8 cellular contexts compared by ENCODE assay signal in the genomic region with DNA sequence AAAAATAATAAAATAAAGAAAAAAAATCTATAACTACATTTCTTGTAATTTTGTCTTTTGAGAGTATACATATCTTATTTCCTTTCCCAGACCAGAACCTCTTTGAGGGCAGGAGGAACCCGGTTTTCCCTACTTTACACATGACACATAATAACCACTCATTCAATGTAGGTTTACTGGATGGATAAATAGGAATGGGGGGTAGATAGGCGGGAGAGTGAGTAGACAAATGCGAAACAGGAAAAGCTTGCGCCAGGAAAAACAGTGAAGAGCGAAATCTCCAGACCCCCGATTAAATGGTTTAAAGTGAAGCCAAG. TPM values are rescaled to one million over a fixed set of nuclear protein-coding genes. Genes with fewer than 3 reads are reported as not detected.
DNase-seq lines count a peak whose midpoint lies in the region; ATAC-seq, FAIRE-seq and TF ChIP-seq lines count a peak whose summit lies in the region.

No MANE protein-coding gene starts in this region.

- WGBS in ectodermal cell, 2 experiments: 0 to 1% methylated on average over 5 of the region's 6 CpGs

- no peaks in the 10 kb centered on the region for H3K4me1 ChIP-seq in ectodermal cell (ENCODE audit: control insufficient read depth, insufficient read depth, low read length)

- DNase-seq in AG04450 (ENCODE audit: low read depth, low spot score) (no peak), MG63 (no peak), naive B cell (no peak), SHP77 treated with DMSO at 0.1 percent for 48 hours (lab: John Stamatoyannopoulos, UW) (no peak), HK-2 (ENCODE audit: unreplicated experiment) (no peak), urothelium cell line (ENCODE audit: low spot score) (no peak)
- DNase-seq in stimulated activated CD4-positive, alpha-beta T cell treated with anti-CD3 and anti-CD28 coated beads, Interleukin-2, amount 100 ng/mL, for 48 hours: no peak

- peak overlapping the region; percentile 98 to 100 (median 100) for H3K27ac Mint-ChIP-seq in naive B cell

- peaks cover 22% of the 10 kb centered on the region for H3K36me3 ChIP-seq in MG63
- no peaks in the 10 kb centered on the region for H3K36me3 ChIP-seq in ectodermal cell (ENCODE audit: control insufficient read depth, insufficient read depth, low read length)

- H3K27ac ChIP-seq in AG04450 (ENCODE audit: low read depth, low read length) (peak overlapping the region; percentile 98), ectodermal cell (ENCODE audit: insufficient read depth, low read depth, low read length, poor library complexity, severe bottlenecking) (peak overlapping the region; percentile 99)

- no peak for FAIRE-seq in urothelium cell line (lab: Jason Lieb, UNC)

- no peaks in the 10 kb centered on the region for H3K9me3 Mint-ChIP-seq in naive B cell

- no peaks in the 10 kb centered on the region for H3K9me3 ChIP-seq in AG04450 (ENCODE audit: control insufficient read depth, insufficient read depth, low read length)
- peaks cover 3% of the 10 kb centered on the region; the same call in 1 of the 2 replicates for H3K9me3 ChIP-seq in MG63
- H3K9me3 ChIP-seq in ectodermal cell (ENCODE audit: control insufficient read depth, low read length): no peaks in the 10 kb centered on the region

- H3K27me3 ChIP-seq in AG04450 (ENCODE audit: control insufficient read depth, insufficient read depth, low read length) (no peaks in the 10 kb centered on the region), MG63 (no peaks in the 10 kb centered on the region), ectodermal cell (ENCODE audit: control insufficient read depth, insufficient read depth, low read length, poor library complexity, severe bottlenecking) (no peaks in the 10 kb centered on the region)

- TF ChIP-seq CTCF in AG04450 (IDR thresholded peaks at IDR 0.05; ENCODE audit: low read depth, low read length): no peak

- peak; percentile 1 for ATAC-seq in naive B cell (ENCODE audit: low read depth in 2 of 2)

- peak overlapping the region; percentile 99 for H3K4me3 ChIP-seq in AG04450 (ENCODE audit: low read depth, low read length)
- peak overlapping the region; percentile 89 for H3K4me3 ChIP-seq in MG63
- H3K4me3 ChIP-seq in ectodermal cell (ENCODE audit: insufficient read depth, low read depth, low read length): peak overlapping the region; percentile 82

- peaks cover 39 to 48% (median 40%) of the 10 kb centered on the region in 3 donors for H3K4me1 Mint-ChIP-seq in naive B cell

- no peaks in the 10 kb centered on the region for H3K36me3 Mint-ChIP-seq in naive B cell

- POLR2A ChIA-PET in AG04450 (lab: Yijun Ruan, JAX): no interaction called here

- H3K27me3 Mint-ChIP-seq in naive B cell: peaks cover 0 to 5% (median 0%) of the 10 kb centered on the region in 3 donors

- CTCF ChIA-PET in AG04450 (lab: Charles Lee): no interaction called here

- H3K4me3 Mint-ChIP-seq in naive B cell: peak overlapping the region; percentile 84 to 99 (median 95)

RNA-seq across cellular contexts. Expression of gene GOSR2, which starts 0.5 kb away (rescaled TPM):
- polyA plus RNA-seq in AG04450 (2011; rRNA removed): 87.1 and 87.7 TPM in 2 replicates
- polyA minus RNA-seq in AG04450 (2011; rRNA and poly(A)+ RNA removed): 88.8 and 104 TPM in 2 replicates
- total RNA-seq in MG63 (2014; rRNA removed; shearing (Covaris generic); ENCODE audit: low replicate concordance): 27.1 and 32.2 TPM in 2 replicates
- polyA plus RNA-seq in ectodermal cell (2013, experiment 1 of 4): 37.8 TPM
- 39.1 TPM for polyA plus RNA-seq in ectodermal cell (2013, experiment 2 of 4)
- 30.3 TPM for polyA plus RNA-seq in ectodermal cell (2013, experiment 3 of 4)
- 33.3 TPM for polyA plus RNA-seq in ectodermal cell (2013, experiment 4 of 4)
- 10 to 100 TPM; 47.7 to 82.4 (median 58.1) TPM for polyA plus RNA-seq in naive B cell (ENCODE audit: low read depth in 6 of 6)

RNA-seq across cellular contexts. Expression of gene RPRML, which starts 56.6 kb away (rescaled TPM):
- not detected in 2 replicates for polyA plus RNA-seq in AG04450 (2011; rRNA removed)
- polyA minus RNA-seq in AG04450 (2011; rRNA and poly(A)+ RNA removed): not detected in 2 replicates
- 0.42 and 2.2 TPM in 2 replicates for total RNA-seq in MG63 (2014; rRNA removed; shearing (Covaris generic); ENCODE audit: low replicate concordance)
- 1.1 TPM for polyA plus RNA-seq in ectodermal cell (2013, experiment 1 of 4)
- polyA plus RNA-seq in ectodermal cell (2013, experiment 2 of 4): 1.1 TPM
- 3.1 TPM for polyA plus RNA-seq in ectodermal cell (2013, experiment 3 of 4)
- polyA plus RNA-seq in ectodermal cell (2013, experiment 4 of 4): 4.2 TPM
- 1 to 10 TPM in 1 of 6 donors, under 1 TPM in 4, not detected in 1; 0.42 to 1.5 (median 0.82) TPM for polyA plus RNA-seq in naive B cell (ENCODE audit: low read depth in 6 of 6)
